Comparison of ENCODE assay signal across 8 cellular contexts in genomic region chr19:5369962-5370367, GRCh38.
DNase-seq lines count a peak whose midpoint lies in the region; ATAC-seq lines count a peak whose summit lies in the region.

No MANE protein-coding gene starts in this region.

- DNase-seq in NCI-H2196 (lab: John Stamatoyannopoulos, UW; ENCODE audit: unreplicated experiment) (peak; percentile 55), NCI-H2196 treated with DMSO at 0.1 percent for 48 hours (lab: John Stamatoyannopoulos, UW; ENCODE audit: unreplicated experiment) (no peak), OCI-M1 (lab: John Stamatoyannopoulos, UW) (peak; percentile 87), iPS-NIHi7 (ENCODE audit: extremely low spot score) (peak; percentile 83)
- DNase-seq in activated naive CD4-positive, alpha-beta T cell treated with Interleukin-2 at 50 U/mL for 16 hours = peak; percentile 48
- peak; percentile 43 to 57 (median 49) for DNase-seq in stimulated activated CD4-positive, alpha-beta T cell treated with anti-CD3 and anti-CD28 coated beads, TNF-alpha, amount 100 ng/mL, for 48 hours (ENCODE audit: low read depth in 3 of 3)

- no peak for ATAC-seq in HG02642 (IDR thresholded peaks at IDR 0.05; ENCODE audit: poor library complexity, unreplicated experiment)
- no peak for ATAC-seq in GM19351 (IDR thresholded peaks at IDR 0.05; ENCODE audit: unreplicated experiment)
